In genomic region chr19:6103894-6104293, GRCh38 we compare ENCODE assay signal across 1 cellular context.
TF ChIP-seq lines count a peak whose summit lies in the region.

No MANE protein-coding gene starts in this region.

TF ChIP-seq in A549, 52 proteins besides CTCF, POLR2A, EP300 and RAD21 (continued from another document):
- no peak for TF ChIP-seq MAX (IDR thresholded peaks at IDR 0.05)
- no peak for TF ChIP-seq CEBPB (IDR thresholded peaks at IDR 0.05)
- no peak for TF ChIP-seq CHD4 (IDR thresholded peaks at IDR 0.05; ENCODE audit: borderline replicate concordance)
- no peak for TF ChIP-seq ZSCAN20 (CRISPR knock-in tag; IDR thresholded peaks at IDR 0.05)
- TF ChIP-seq TFCP2L1 (CRISPR knock-in tag; IDR thresholded peaks at IDR 0.05), result no peak
- no peak for TF ChIP-seq BHLHE40 (IDR thresholded peaks at IDR 0.05; ENCODE audit: low read depth, low read length)
- no peak for TF ChIP-seq HEYL (CRISPR knock-in tag; IDR thresholded peaks at IDR 0.05)
- TF ChIP-seq JUN (IDR thresholded peaks at IDR 0.05), result no peak
- no peak for TF ChIP-seq E2F6 (IDR thresholded peaks at IDR 0.05; ENCODE audit: borderline replicate concordance, low read depth)
- no peak for TF ChIP-seq ZC3H11A (IDR thresholded peaks at IDR 0.05)
